1 cellular context compared by ENCODE assay signal in the genomic region with DNA sequence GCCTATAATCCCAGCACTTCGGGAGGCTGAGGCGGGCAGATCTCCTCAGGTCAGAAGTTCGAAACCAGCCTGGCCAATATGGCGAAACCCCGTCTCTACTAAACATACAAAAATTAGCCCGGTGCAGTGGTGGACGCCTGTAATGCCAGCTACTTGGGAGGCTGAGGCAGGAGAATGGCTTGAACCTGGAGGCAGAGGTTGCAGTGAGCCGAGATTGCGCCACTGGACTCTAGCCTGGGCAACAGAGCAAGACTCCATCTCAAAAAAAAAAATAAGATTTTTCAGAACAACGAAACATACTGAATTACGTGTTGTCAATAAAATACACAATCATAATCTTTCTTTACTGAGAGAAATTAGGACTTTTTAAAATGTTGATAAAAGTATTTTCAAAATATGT. TPM values are rescaled to one million over a fixed set of nuclear protein-coding genes. Genes with fewer than 3 reads are reported as not detected.
"Had no signal": no experiment of that assay in that cellular context is flagged by ENCODE, and none has a peak within 500 bp of the region (broad histone marks: within the 10 kb centered on the region; RNA-seq: fewer than 3 reads in every experiment).

No MANE protein-coding gene starts in this region.

RNA-seq across cellular contexts. Expression of a gene that starts 16.4 kb away (rescaled TPM):
- total RNA-seq: ascending aorta had no signal
